10 cellular contexts compared by ENCODE assay signal in the genomic region with DNA sequence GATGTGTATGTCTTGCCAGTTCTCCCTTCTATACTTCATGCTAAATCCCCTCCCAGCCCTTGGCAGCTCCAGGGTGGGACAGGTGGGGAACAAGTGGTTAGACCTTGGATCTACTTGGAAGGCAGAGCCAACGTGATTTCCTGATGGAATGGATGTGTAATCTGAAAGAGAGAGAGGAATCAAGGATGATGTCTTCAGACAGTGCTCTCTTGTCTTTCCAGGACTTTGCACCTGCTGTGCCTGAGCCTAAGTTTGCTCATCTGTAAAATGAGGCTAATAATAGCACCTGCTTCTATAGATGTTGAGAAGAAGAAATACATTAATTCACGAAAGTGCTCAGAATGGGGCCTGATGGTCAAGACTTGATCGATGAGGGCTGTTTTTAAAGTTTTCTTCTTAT. TPM values are rescaled to one million over a fixed set of nuclear protein-coding genes. Genes with fewer than 3 reads are reported as not detected.
DNase-seq lines count a peak whose midpoint lies in the region; ATAC-seq and TF ChIP-seq lines count a peak whose summit lies in the region.
"Had no signal": no experiment of that assay in that cellular context is flagged by ENCODE, and none has a peak within 500 bp of the region (broad histone marks: within the 10 kb centered on the region; RNA-seq: fewer than 3 reads in every experiment).

No MANE protein-coding gene starts in this region.

- H3K9me3 Mint-ChIP-seq in activated naive CD8-positive, alpha-beta T cell treated with anti-CD3 and anti-CD28 coated beads for 36 hours: no peaks in the 10 kb centered on the region
- H3K9me3 Mint-ChIP-seq in natural killer cell treated with Interleukin-12 subunit alpha and Interleukin-12 subunit beta and Interleukin-15 and Interleukin-18, amount 100 ng/mL, for 72 hours: no peaks in the 10 kb centered on the region
- H3K9me3 Mint-ChIP-seq: H9 had no signal

- no peak for TF ChIP-seq CTCF in DOHH2 (IDR thresholded peaks at IDR 0.05; ENCODE audit: low read depth, low read length, poor library complexity, severe bottlenecking)

- ATAC-seq in natural killer cell treated with Interleukin-12 subunit alpha and Interleukin-12 subunit beta and Interleukin-15 and Interleukin-18, amount 100 ng/mL, for 72 hours: no peak
- ATAC-seq in GM21529 (IDR thresholded peaks at IDR 0.05; ENCODE audit: unreplicated experiment) (no peak), HG03378 (IDR thresholded peaks at IDR 0.05; ENCODE audit: unreplicated experiment) (no peak)

- H3K9me3 ChIP-seq in DOHH2 (ENCODE audit: control insufficient read depth, insufficient read depth, low read length): no peaks in the 10 kb centered on the region
- H3K9me3 ChIP-seq: psoas muscle, suprapubic skin had no signal

- no peaks in the 10 kb centered on the region for H3K79me2 ChIP-seq in DOHH2 (ENCODE audit: control insufficient read depth, low read length)

- H3K4me2 ChIP-seq in DOHH2 (ENCODE audit: low read length): peak overlapping the region; percentile 72

- no peaks in the 10 kb centered on the region for H4K20me1 ChIP-seq in DOHH2 (ENCODE audit: control insufficient read depth, insufficient read depth, low read depth, low read length)

- peaks cover 10% of the 10 kb centered on the region for H3K36me3 Mint-ChIP-seq in activated naive CD8-positive, alpha-beta T cell treated with anti-CD3 and anti-CD28 coated beads for 36 hours
- peaks cover 5% of the 10 kb centered on the region for H3K36me3 Mint-ChIP-seq in natural killer cell treated with Interleukin-12 subunit alpha and Interleukin-12 subunit beta and Interleukin-15 and Interleukin-18, amount 100 ng/mL, for 72 hours

- no peaks in the 10 kb centered on the region for H3K27me3 ChIP-seq in DOHH2 (ENCODE audit: control insufficient read depth, low read length)
- H3K27me3 ChIP-seq: suprapubic skin had no signal

- peak overlapping the region; percentile 26; the same call in 1 of the 2 replicates for H3K27ac ChIP-seq in DOHH2 (ENCODE audit: low read depth, low read length)
- H3K27ac ChIP-seq: psoas muscle, suprapubic skin had no signal

- no peaks in the 10 kb centered on the region for H3K9me2 ChIP-seq in DOHH2 (replicated peaks; ENCODE audit: control insufficient read depth, low read length)

- H3K36me3 ChIP-seq in DOHH2 (ENCODE audit: control insufficient read depth, low read length): peaks cover 11% of the 10 kb centered on the region; the same call in 1 of the 2 replicates

- peaks cover 29% of the 10 kb centered on the region for H3K4me1 Mint-ChIP-seq in activated naive CD8-positive, alpha-beta T cell treated with anti-CD3 and anti-CD28 coated beads for 36 hours
- H3K4me1 Mint-ChIP-seq in natural killer cell treated with Interleukin-12 subunit alpha and Interleukin-12 subunit beta and Interleukin-15 and Interleukin-18, amount 100 ng/mL, for 72 hours (ENCODE audit: low read depth in 2 of 2): peaks cover 32% of the 10 kb centered on the region in 2 donors

- peak overlapping the region; percentile 2 for H3K4me3 Mint-ChIP-seq in activated naive CD8-positive, alpha-beta T cell treated with anti-CD3 and anti-CD28 coated beads for 36 hours
- peak overlapping the region; percentile 61 for H3K4me3 Mint-ChIP-seq in natural killer cell treated with Interleukin-12 subunit alpha and Interleukin-12 subunit beta and Interleukin-15 and Interleukin-18, amount 100 ng/mL, for 72 hours
- H3K4me3 Mint-ChIP-seq: H9 had no signal

- peak overlapping the region; percentile 86 for H3K27ac Mint-ChIP-seq in activated naive CD8-positive, alpha-beta T cell treated with anti-CD3 and anti-CD28 coated beads for 36 hours
- peak overlapping the region; percentile 72 to 80 for H3K27ac Mint-ChIP-seq in natural killer cell treated with Interleukin-12 subunit alpha and Interleukin-12 subunit beta and Interleukin-15 and Interleukin-18, amount 100 ng/mL, for 72 hours

- H3K4me1 ChIP-seq in DOHH2 (ENCODE audit: control insufficient read depth, low read length): peaks cover 37% of the 10 kb centered on the region
- H3K4me1 ChIP-seq: psoas muscle, suprapubic skin had no signal

- H3F3A ChIP-seq in DOHH2 (ENCODE audit: control insufficient read depth, insufficient read depth): peaks cover 12% of the 10 kb centered on the region

- DNase-seq in activated naive CD8-positive, alpha-beta T cell treated with anti-CD3 and anti-CD28 coated beads for 36 hours: no peak
- DNase-seq in natural killer cell treated with Interleukin-12 subunit alpha and Interleukin-12 subunit beta and Interleukin-15 and Interleukin-18, amount 100 ng/mL, for 72 hours (ENCODE audit: low spot score): no peak
- DNase-seq in CD1c-positive myeloid dendritic cell (ENCODE audit: extremely low spot score): no peak
- DNase-seq: H9; psoas muscle; stimulated activated CD4-positive, alpha-beta T cell treated with anti-CD3 and anti-CD28 coated beads, Interleukin-4, amount 100 ng/mL, for 1 hour had no signal

- H3K27me3 Mint-ChIP-seq in activated naive CD8-positive, alpha-beta T cell treated with anti-CD3 and anti-CD28 coated beads for 36 hours: no peaks in the 10 kb centered on the region
- H3K27me3 Mint-ChIP-seq in natural killer cell treated with Interleukin-12 subunit alpha and Interleukin-12 subunit beta and Interleukin-15 and Interleukin-18, amount 100 ng/mL, for 72 hours: no peaks in the 10 kb centered on the region

- H3K4me3 ChIP-seq in DOHH2 (ENCODE audit: low read length): peak overlapping the region; percentile 37
- H3K4me3 ChIP-seq: psoas muscle, suprapubic skin had no signal

RNA-seq across cellular contexts. Expression of gene EGLN2, which starts 7.0 kb away (rescaled TPM):
- total RNA-seq in activated naive CD8-positive, alpha-beta T cell treated with anti-CD3 and anti-CD28 coated beads for 36 hours: 100 to 1,000 TPM in 1 of 2 experiments, 10 to 100 TPM in 1; 97.2 to 100 TPM
- 100 to 1,000 TPM; 119 to 136 TPM for total RNA-seq in natural killer cell treated with Interleukin-12 subunit alpha and Interleukin-12 subunit beta and Interleukin-15 and Interleukin-18, amount 100 ng/mL, for 72 hours

RNA-seq across cellular contexts. Expression of gene RAB4B, which starts 13.9 kb away (rescaled TPM):
- total RNA-seq in activated naive CD8-positive, alpha-beta T cell treated with anti-CD3 and anti-CD28 coated beads for 36 hours: 10 to 100 TPM; 26.0 to 27.2 TPM
- 100 to 1,000 TPM in 1 of 2 donors, 10 to 100 TPM in 1; 83.3 to 128 TPM for total RNA-seq in natural killer cell treated with Interleukin-12 subunit alpha and Interleukin-12 subunit beta and Interleukin-15 and Interleukin-18, amount 100 ng/mL, for 72 hours

RNA-seq across cellular contexts. Expression of gene MIA, which starts 16.7 kb away (rescaled TPM):
- not detected for total RNA-seq in activated naive CD8-positive, alpha-beta T cell treated with anti-CD3 and anti-CD28 coated beads for 36 hours
- total RNA-seq in natural killer cell treated with Interleukin-12 subunit alpha and Interleukin-12 subunit beta and Interleukin-15 and Interleukin-18, amount 100 ng/mL, for 72 hours: 1 to 10 TPM; 1.1 to 2.4 TPM
- total RNA-seq: H9 had no signal

RNA-seq across cellular contexts. Expression of gene SNRPA, which starts 41.0 kb away (rescaled TPM):
- total RNA-seq in activated naive CD8-positive, alpha-beta T cell treated with anti-CD3 and anti-CD28 coated beads for 36 hours: 100 to 1,000 TPM; 237 to 252 TPM
- 100 to 1,000 TPM in 1 of 2 donors, 10 to 100 TPM in 1; 95.5 to 191 TPM for total RNA-seq in natural killer cell treated with Interleukin-12 subunit alpha and Interleukin-12 subunit beta and Interleukin-15 and Interleukin-18, amount 100 ng/mL, for 72 hours

RNA-seq across cellular contexts. Expression of gene ACTMAP, which starts 41.7 kb away (rescaled TPM):
- total RNA-seq in activated naive CD8-positive, alpha-beta T cell treated with anti-CD3 and anti-CD28 coated beads for 36 hours: 10 to 100 TPM; 13.8 to 15.6 TPM
- total RNA-seq in natural killer cell treated with Interleukin-12 subunit alpha and Interleukin-12 subunit beta and Interleukin-15 and Interleukin-18, amount 100 ng/mL, for 72 hours: 10 to 100 TPM; 10.9 to 16.6 TPM
